ENCODE assay signal across 20 cellular contexts in the genomic region with DNA sequence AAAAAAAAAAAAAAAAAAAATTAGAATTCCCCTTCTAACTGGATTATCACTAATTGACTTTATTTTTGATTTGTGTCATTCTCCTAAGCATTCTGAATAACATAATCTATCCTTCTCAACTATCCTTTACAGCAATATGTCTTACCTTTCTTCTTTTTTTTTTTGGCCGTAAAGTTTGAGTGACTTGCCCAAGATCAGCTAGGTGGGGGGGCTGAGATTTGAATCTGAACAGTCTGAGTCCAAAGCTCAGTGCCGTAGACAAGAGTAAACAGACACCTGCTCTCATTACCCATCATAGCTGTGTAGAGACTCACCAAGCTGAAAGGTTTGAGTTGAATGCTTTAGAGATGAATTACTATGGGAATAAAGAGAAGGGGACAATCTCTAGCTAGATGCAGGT.
"Had no signal": no experiment of that assay in that cellular context is flagged by ENCODE, and none has a peak within 500 bp of the region (broad histone marks: within the 10 kb centered on the region; RNA-seq: fewer than 3 reads in every experiment).

No MANE protein-coding gene starts in this region.

- DNase-seq: KBM-7, MG63, NCI-H1092, NCI-H1105 treated with DMSO at 0.1 percent for 48 hours, NCI-H1417 treated with DMSO at 0.1 percent for 48 hours, NCI-H146, NCI-H1694 treated with DMSO at 0.1 percent for 48 hours, NCI-H1930, NCI-H2081, NCI-H2107, NCI-H2227 treated with DMSO at 0.1 percent for 48 hours, NCI-H526, PC-3, SHP77, SK-N-SH, SW 1271 had no signal

- H3K27me3 ChIP-seq: MG63 had no signal

- H3K4me3 ChIP-seq: MG63 had no signal

- ATAC-seq: Panc1, PC-3 had no signal

- H3K36me3 ChIP-seq: MG63 had no signal

- H3K27ac ChIP-seq: HL-60, RWPE1 had no signal

- FAIRE-seq: HTR-8/SVneo had no signal

- H3K4me2 ChIP-seq: SK-N-SH had no signal

- H3K9me3 ChIP-seq: MG63, SK-N-SH had no signal

- H3K9me2 ChIP-seq: SK-N-SH had no signal
